31 cellular contexts compared by ENCODE assay signal in genomic region chr19:469833-470232, GRCh38. TPM values are rescaled to one million over a fixed set of nuclear protein-coding genes. Genes with fewer than 3 reads are reported as not detected.
"Had no signal": no experiment of that assay in that cellular context is flagged by ENCODE, and none has a peak within 500 bp of the region (broad histone marks: within the 10 kb centered on the region; RNA-seq: fewer than 3 reads in every experiment).

No MANE protein-coding gene starts in this region.

- H3K36me3 Mint-ChIP-seq: activated CD4-positive, alpha-beta memory T cell treated with anti-CD3 and anti-CD28 coated beads for 36 hours; activated CD8-positive, alpha-beta memory T cell treated with anti-CD3 and anti-CD28 coated beads, Interleukin-2, amount 10 ng/mL, durations not matched to agents 7 days and 5 days; activated naive CD4-positive, alpha-beta T cell treated with anti-CD3 and anti-CD28 coated beads, Interleukin-2, amount 10 ng/mL, durations not matched to agents 7 days and 5 days; activated naive CD4-positive, alpha-beta T cell treated with anti-CD3 and anti-CD28 coated beads, Interleukin-2, amount 50 U/mL, for 72 hours; activated naive CD8-positive, alpha-beta T cell treated with anti-CD3 and anti-CD28 coated beads, Interleukin-2, amount 10 ng/mL, durations not matched to agents 7 days and 5 days had no signal

- H3K4me3 ChIP-seq: body of pancreas, esophagus squamous epithelium, gastroesophageal sphincter had no signal

- H3K4me3 Mint-ChIP-seq: activated CD4-positive, alpha-beta memory T cell treated with anti-CD3 and anti-CD28 coated beads for 36 hours; activated CD4-positive, alpha-beta T cell treated with anti-CD3 and anti-CD28 coated beads for 36 hours; activated CD4-positive, alpha-beta T cell treated with anti-CD3 and anti-CD28 coated beads, Interleukin-2, amount 10 ng/mL, durations not matched to agents 24 days and 14 days; activated CD8-positive, alpha-beta memory T cell treated with anti-CD3 and anti-CD28 coated beads, Interleukin-2, amount 10 ng/mL, durations not matched to agents 7 days and 5 days; activated CD8-positive, alpha-beta T cell treated with anti-CD3 and anti-CD28 coated beads, Interleukin-2, amount 10 ng/mL, durations not matched to agents 7 days and 5 days; activated naive CD4-positive, alpha-beta T cell treated with anti-CD3 and anti-CD28 coated beads, Interleukin-2, amount 10 ng/mL, durations not matched to agents 7 days and 5 days; activated naive CD8-positive, alpha-beta T cell treated with anti-CD3 and anti-CD28 coated beads, Interleukin-2, amount 10 ng/mL, durations not matched to agents 7 days and 5 days; activated T-cell treated with anti-CD3 and anti-CD28 coated beads, Interleukin-2, amount 50 U/mL, for 24 hours; activated T-cell treated with anti-CD3 and anti-CD28 coated beads, Interleukin-2, amount 50 U/mL, for 72 hours had no signal

- H3K4me1 Mint-ChIP-seq: activated CD4-positive, alpha-beta T cell treated with anti-CD3 and anti-CD28 coated beads for 36 hours; activated CD4-positive, alpha-beta T cell treated with anti-CD3 and anti-CD28 coated beads, Interleukin-2, amount 10 ng/mL, durations not matched to agents 24 days and 14 days; activated CD8-positive, alpha-beta memory T cell treated with anti-CD3 and anti-CD28 coated beads, Interleukin-2, amount 10 ng/mL, durations not matched to agents 7 days and 5 days; activated naive CD4-positive, alpha-beta T cell treated with anti-CD3 and anti-CD28 coated beads, Interleukin-2, amount 10 ng/mL, durations not matched to agents 7 days and 5 days; activated naive CD8-positive, alpha-beta T cell treated with anti-CD3 and anti-CD28 coated beads, Interleukin-2, amount 10 ng/mL, durations not matched to agents 7 days and 5 days had no signal

- H3K9me3 ChIP-seq: body of pancreas, esophagus squamous epithelium, gastroesophageal sphincter had no signal

- H3K36me3 ChIP-seq: esophagus squamous epithelium, gastroesophageal sphincter had no signal

- ATAC-seq: activated CD4-positive, alpha-beta T cell treated with anti-CD3 and anti-CD28 coated beads for 36 hours; activated CD8-positive, alpha-beta memory T cell treated with anti-CD3 and anti-CD28 coated beads, Interleukin-2, amount 10 ng/mL, durations not matched to agents 7 days and 5 days; activated CD8-positive, alpha-beta T cell treated with anti-CD3 and anti-CD28 coated beads, Interleukin-2, amount 10 ng/mL, durations not matched to agents 7 days and 5 days; activated naive CD4-positive, alpha-beta T cell treated with anti-CD3 and anti-CD28 coated beads, Interleukin-2, amount 50 U/mL, for 72 hours; activated T-cell treated with anti-CD3 and anti-CD28 coated beads, Interleukin-2, amount 50 U/mL, for 72 hours; body of pancreas; gastroesophageal sphincter had no signal

- H3K27me3 ChIP-seq: body of pancreas had no signal

- H3K27ac Mint-ChIP-seq: activated CD4-positive, alpha-beta memory T cell treated with anti-CD3 and anti-CD28 coated beads for 36 hours; activated CD4-positive, alpha-beta T cell treated with anti-CD3 and anti-CD28 coated beads for 36 hours; activated CD4-positive, alpha-beta T cell treated with anti-CD3 and anti-CD28 coated beads, Interleukin-2, amount 10 ng/mL, durations not matched to agents 24 days and 14 days; activated CD8-positive, alpha-beta memory T cell treated with anti-CD3 and anti-CD28 coated beads, Interleukin-2, amount 10 ng/mL, durations not matched to agents 7 days and 5 days; activated CD8-positive, alpha-beta T cell treated with anti-CD3 and anti-CD28 coated beads, Interleukin-2, amount 10 ng/mL, durations not matched to agents 7 days and 5 days; activated naive CD4-positive, alpha-beta T cell treated with anti-CD3 and anti-CD28 coated beads, Interleukin-2, amount 10 ng/mL, durations not matched to agents 7 days and 5 days; activated naive CD4-positive, alpha-beta T cell treated with anti-CD3 and anti-CD28 coated beads, Interleukin-2, amount 50 U/mL, for 72 hours; activated naive CD8-positive, alpha-beta T cell treated with anti-CD3 and anti-CD28 coated beads, Interleukin-2, amount 10 ng/mL, durations not matched to agents 7 days and 5 days; activated T-cell treated with anti-CD3 and anti-CD28 coated beads, Interleukin-2, amount 50 U/mL, for 24 hours; activated T-cell treated with anti-CD3 and anti-CD28 coated beads, Interleukin-2, amount 50 U/mL, for 72 hours had no signal

- H3K27ac ChIP-seq: body of pancreas, epithelial cell of prostate, esophagus squamous epithelium, gastroesophageal sphincter had no signal

- H3K4me1 ChIP-seq: body of pancreas, esophagus squamous epithelium, gastroesophageal sphincter had no signal

- DNase-seq: activated CD4-positive, alpha-beta memory T cell treated with anti-CD3 and anti-CD28 coated beads for 36 hours; activated CD4-positive, alpha-beta T cell treated with anti-CD3 and anti-CD28 coated beads for 36 hours; activated CD4-positive, alpha-beta T cell treated with anti-CD3 and anti-CD28 coated beads, Interleukin-2, amount 10 ng/mL, durations not matched to agents 24 days and 14 days; activated CD4-positive, CD25-positive, alpha-beta regulatory T cell; activated CD4-positive, CD25-positive, alpha-beta regulatory T cell treated with anti-CD3 and anti-CD28 coated beads, Interleukin-2, amount 50 U/mL, for 72 hours; activated CD8-positive, alpha-beta memory T cell treated with anti-CD3 and anti-CD28 coated beads, Interleukin-2, amount 10 ng/mL, durations not matched to agents 7 days and 5 days; activated CD8-positive, alpha-beta memory T cell treated with anti-CD3 and anti-CD28 coated beads, Interleukin-2, amount 50 U/mL, for 4 hours; activated CD8-positive, alpha-beta T cell treated with anti-CD3 and anti-CD28 coated beads, Interleukin-2, amount 10 ng/mL, durations not matched to agents 7 days and 5 days; activated gamma-delta T cell; activated naive CD4-positive, alpha-beta T cell; activated naive CD4-positive, alpha-beta T cell treated with anti-CD3 and anti-CD28 coated beads, Interleukin-2, amount 10 ng/mL, durations not matched to agents 7 days and 5 days; activated naive CD8-positive, alpha-beta T cell treated with anti-CD3 and anti-CD28 coated beads, Interleukin-2, amount 10 ng/mL, durations not matched to agents 7 days and 5 days; activated T-cell treated with anti-CD3 and anti-CD28 coated beads, Interleukin-2, amount 50 U/mL, for 24 hours; activated T-cell treated with anti-CD3 and anti-CD28 coated beads, Interleukin-2, amount 50 U/mL, for 72 hours; amniotic stem cell; aorta; body of pancreas; caudate nucleus; cortex of kidney; dermis blood vessel endothelial cell; effector CD4-positive, alpha-beta T cell; esophagus squamous epithelium; foreskin melanocyte; head of caudate nucleus; T-helper 2 cell had no signal

- H3K27me3 Mint-ChIP-seq: activated CD4-positive, alpha-beta memory T cell treated with anti-CD3 and anti-CD28 coated beads for 36 hours; activated CD4-positive, alpha-beta T cell treated with anti-CD3 and anti-CD28 coated beads for 36 hours; activated CD4-positive, alpha-beta T cell treated with anti-CD3 and anti-CD28 coated beads, Interleukin-2, amount 10 ng/mL, durations not matched to agents 24 days and 14 days; activated CD8-positive, alpha-beta memory T cell treated with anti-CD3 and anti-CD28 coated beads, Interleukin-2, amount 10 ng/mL, durations not matched to agents 7 days and 5 days; activated naive CD4-positive, alpha-beta T cell treated with anti-CD3 and anti-CD28 coated beads, Interleukin-2, amount 10 ng/mL, durations not matched to agents 7 days and 5 days; activated naive CD8-positive, alpha-beta T cell treated with anti-CD3 and anti-CD28 coated beads, Interleukin-2, amount 10 ng/mL, durations not matched to agents 7 days and 5 days; activated T-cell treated with anti-CD3 and anti-CD28 coated beads, Interleukin-2, amount 50 U/mL, for 24 hours had no signal

- H3K9me3 Mint-ChIP-seq: activated CD4-positive, alpha-beta memory T cell treated with anti-CD3 and anti-CD28 coated beads for 36 hours; activated CD4-positive, alpha-beta T cell treated with anti-CD3 and anti-CD28 coated beads, Interleukin-2, amount 10 ng/mL, durations not matched to agents 24 days and 14 days; activated naive CD4-positive, alpha-beta T cell treated with anti-CD3 and anti-CD28 coated beads, Interleukin-2, amount 10 ng/mL, durations not matched to agents 7 days and 5 days; activated naive CD8-positive, alpha-beta T cell treated with anti-CD3 and anti-CD28 coated beads, Interleukin-2, amount 10 ng/mL, durations not matched to agents 7 days and 5 days; activated T-cell treated with anti-CD3 and anti-CD28 coated beads, Interleukin-2, amount 50 U/mL, for 24 hours had no signal

RNA-seq across cellular contexts. Expression of gene SHC2, which starts 9.0 kb away (rescaled TPM):
- total RNA-seq: activated CD4-positive, alpha-beta T cell treated with anti-CD3 and anti-CD28 coated beads, Interleukin-2, amount 10 ng/mL, durations not matched to agents 24 days and 14 days; activated CD8-positive, alpha-beta memory T cell treated with anti-CD3 and anti-CD28 coated beads for 36 hours; activated CD8-positive, alpha-beta memory T cell treated with anti-CD3 and anti-CD28 coated beads, Interleukin-2, amount 10 ng/mL, durations not matched to agents 7 days and 5 days; activated CD8-positive, alpha-beta T cell treated with anti-CD3 and anti-CD28 coated beads, Interleukin-2, amount 10 ng/mL, durations not matched to agents 7 days and 5 days; activated naive CD4-positive, alpha-beta T cell treated with anti-CD3 and anti-CD28 coated beads, Interleukin-2, amount 50 U/mL, for 72 hours; T-helper 1 cell treated with Interleukin-12 subunit alpha and Interleukin-12 subunit beta and Interleukin-4 antibody, amounts not matched to agents 30 ng/mL and 1 ng/mL, for 36 hours had no signal

RNA-seq across cellular contexts. Expression of gene MADCAM1, which starts 26.5 kb away (rescaled TPM):
- polyA plus RNA-seq: fibroblast of lung had no signal
